Comparison of ENCODE assay signal across 20 cellular contexts in genomic region chr11:79212711-79213110, GRCh38.
DNase-seq lines count a peak whose midpoint lies in the region; ATAC-seq, FAIRE-seq and TF ChIP-seq lines count a peak whose summit lies in the region.
"Had no signal": no experiment of that assay in that cellular context is flagged by ENCODE, and none has a peak within 500 bp of the region (broad histone marks: within the 10 kb centered on the region; RNA-seq: fewer than 3 reads in every experiment).

No MANE protein-coding gene starts in this region.

- TF ChIP-seq CTCF in H1 (IDR thresholded peaks at IDR 0.05; ENCODE audit: control extremely low read depth in 1 of 3, insufficient read depth in 1 of 3, low read depth in 1 of 3, low read length in 3 of 3) = no peak
- TF ChIP-seq CTCF in chondrocyte (IDR thresholded peaks at IDR 0.05) = no peak

- H3K4me1 Mint-ChIP-seq in chondrocyte (ENCODE audit: low read depth) = no peaks in the 10 kb centered on the region

- H3K27ac ChIP-seq in H1 (ENCODE audit: low read depth, low read length) = no peak overlapping the region
- H3K27ac ChIP-seq: colonic mucosa, epithelial cell of prostate, pancreas had no signal

- peaks cover 0 to 1% of the 10 kb centered on the region in 2 experiments for H4K20me1 ChIP-seq in H1 (replicated peaks in 1 of 2; ENCODE audit: control insufficient read depth in 1 of 2, insufficient read depth in 2 of 2, low read length in 2 of 2)

- H3K36me3 Mint-ChIP-seq in chondrocyte (ENCODE audit: low read depth) = no peaks in the 10 kb centered on the region

- H2BK12ac ChIP-seq in H1 (ENCODE audit: low read depth, low read length) = no peak overlapping the region

- H3K4ac ChIP-seq in H1 (replicated peaks; ENCODE audit: insufficient read length, low read depth, low read length) = no peak overlapping the region

- H3K4me1 ChIP-seq in H1 (replicated peaks in 1 of 4; ENCODE audit: control insufficient read depth in 3 of 4, insufficient read depth in 4 of 4, low read length in 3 of 4) = peaks cover 0 to 2% (median 0%) of the 10 kb centered on the region in 4 experiments; a peak in 1 of 7 replicates
- H3K4me1 ChIP-seq: colonic mucosa, pancreas had no signal

- no peak overlapping the region for H2BK120ac ChIP-seq in H1 (replicated peaks; ENCODE audit: low read depth, low read length)

- H3K4me2 ChIP-seq in H1 (ENCODE audit: insufficient read depth in 1 of 2, low read depth in 2 of 2, low read length in 2 of 2) = peak overlapping the region in 1 of 2 experiments; percentile 30; a peak in 1 of 4 replicates

- H4K8ac ChIP-seq in H1 (ENCODE audit: extremely low read depth, insufficient read depth, low read length) = no peak overlapping the region

- POLR2A ChIA-PET in H1 (lab: Charles Lee; ENCODE audit: partially characterized antibody) = interaction anchor here (1.1 kb wide), 1 partner anchor 226 kb away, joined by 6 read pairs; no protein-coding TSS in a partner anchor

- peaks cover 1% of the 10 kb centered on the region for H3K27me3 Mint-ChIP-seq in chondrocyte (ENCODE audit: low read depth)

- no peak overlapping the region for H2AK5ac ChIP-seq in H1 (ENCODE audit: low read depth, low read length)

- TF ChIP-seq EP300 in H1 (IDR thresholded peaks at IDR 0.05; ENCODE audit: borderline replicate concordance in 1 of 2, low read depth in 2 of 2, low read length in 2 of 2) = no peak

- H3K4me3 ChIP-seq in H1 (ENCODE audit: extremely low read depth in 1 of 4, insufficient read depth in 2 of 4, low read depth in 3 of 4, low read length in 4 of 4) = no peak overlapping the region
- H3K4me3 ChIP-seq: colonic mucosa, pancreas had no signal

- H4K5ac ChIP-seq in H1 (ENCODE audit: insufficient read length, low read depth, low read length) = no peak overlapping the region

- H3K36me3 ChIP-seq in H1 (ENCODE audit: control insufficient read depth in 2 of 4, insufficient read depth in 4 of 4, low read length in 3 of 4) = no peaks in the 10 kb centered on the region
- H3K36me3 ChIP-seq: colonic mucosa, pancreas had no signal

- peak; percentile 34 for ATAC-seq in HG02759 (IDR thresholded peaks at IDR 0.05; ENCODE audit: unreplicated experiment)
- ATAC-seq in HG03196 (IDR thresholded peaks at IDR 0.05; ENCODE audit: unreplicated experiment) = no peak
- no peak for ATAC-seq in GM19455 (IDR thresholded peaks at IDR 0.05; ENCODE audit: unreplicated experiment)
- ATAC-seq: activated CD4-positive, CD25-positive, alpha-beta regulatory T cell treated with anti-CD3 and anti-CD28 coated beads, Interleukin-2, amount 50 U/mL, for 24 hours; pancreas had no signal

- no peak overlapping the region for H3K9ac ChIP-seq in H1 (replicated peaks in 1 of 4; ENCODE audit: extremely low read depth in 1 of 4, low read depth in 3 of 4, low read length in 3 of 4)

- no peak overlapping the region for H3K23ac ChIP-seq in H1 (ENCODE audit: insufficient read length)

- no peak overlapping the region for H3K56ac ChIP-seq in H1 (replicated peaks; ENCODE audit: insufficient read length, low read depth, low read length)

- H3K14ac ChIP-seq in H1 (ENCODE audit: insufficient read length) = no peak overlapping the region

- H2BK5ac ChIP-seq in H1 (ENCODE audit: low read depth, low read length) = no peak overlapping the region

- H3K9me3 ChIP-seq in H1 (ENCODE audit: insufficient read depth in 2 of 2, low read depth in 1 of 2, low read length in 1 of 2) = no peaks in the 10 kb centered on the region
- H3K9me3 ChIP-seq: colonic mucosa, pancreas had no signal

- H2BK20ac ChIP-seq in H1 (ENCODE audit: low read length) = no peak overlapping the region

- no peak overlapping the region for H3K18ac ChIP-seq in H1 (ENCODE audit: extremely low read depth, low read length)

- H3K9me3 Mint-ChIP-seq in chondrocyte (ENCODE audit: low read depth) = no peaks in the 10 kb centered on the region

- CTCF ChIA-PET in H1 (lab: Charles Lee; ENCODE audit: partially characterized antibody) = interaction anchor here (0.7 kb wide), 1 partner anchor 13 kb away, joined by 3 read pairs; no protein-coding TSS in a partner anchor

- no peak for TF ChIP-seq POLR2A in H1 (IDR thresholded peaks at IDR 0.05; ENCODE audit: control extremely low read depth in 1 of 2, low read depth in 2 of 2, low read length in 2 of 2)

- no peaks in the 10 kb centered on the region for H3K27me3 ChIP-seq in H1 (replicated peaks in 1 of 4; ENCODE audit: control insufficient read depth in 3 of 4, extremely low read depth in 1 of 4, insufficient read depth in 3 of 4, low read length in 3 of 4)
- H3K27me3 ChIP-seq: colonic mucosa, pancreas had no signal

- H3K23me2 ChIP-seq in H1 (ENCODE audit: low read depth, low read length) = no peaks in the 10 kb centered on the region

- no peak overlapping the region for H3K27ac Mint-ChIP-seq in chondrocyte (ENCODE audit: unreplicated experiment)

- H2AFZ ChIP-seq in H1 (ENCODE audit: low read length) = 0 out of 2 replicates have a peak overlapping the region, but pooled peaks have one; percentile 22

- FAIRE-seq in H1 (lab: Jason Lieb, UNC) = no peak
- FAIRE-seq: pancreas, urothelium cell line had no signal

- no peak overlapping the region for H3K4me3 Mint-ChIP-seq in chondrocyte (ENCODE audit: unreplicated experiment)

- no peak for TF ChIP-seq RAD21 in H1 (IDR thresholded peaks at IDR 0.05 in 1 of 2, conservative IDR thresholded peaks at IDR 0.05 in 1 of 2; ENCODE audit: low read depth in 2 of 2, low read length in 2 of 2)

- H4K91ac ChIP-seq in H1 (replicated peaks; ENCODE audit: insufficient read length, low read length) = no peak overlapping the region

- peak; percentile 55 for DNase-seq in COLO668 (lab: John Stamatoyannopoulos, UW; ENCODE audit: unreplicated experiment)
- DNase-seq in H1 (ENCODE audit: low read depth in 1 of 2, low spot score in 2 of 2) = no peak
- DNase-seq in middle frontal gyrus (ENCODE audit: extremely low spot score, low spot score) = peak; percentile 32
- DNase-seq in chondrocyte (ENCODE audit: low spot score) = no peak
- DNase-seq in SIG-M5 (lab: John Stamatoyannopoulos, UW) = no peak
- DNase-seq: activated gamma-delta T cell treated with Interleukin-2 at 50 U/mL for 16 hours; aorta; colonic mucosa; NCI-H2081; NCI-H526; pancreas; RPMI8226; stimulated activated naive CD4-positive, alpha-beta T cell treated with Interleukin-2 at 50 U/mL for 16 hours; T-helper 1 cell had no signal

- H2BK15ac ChIP-seq in H1 (ENCODE audit: low read length) = no peak overlapping the region

- H3K79me2 ChIP-seq in H1 (ENCODE audit: control insufficient read depth in 1 of 2, insufficient read depth in 2 of 2, low read length in 2 of 2) = no peaks in the 10 kb centered on the region

- WGBS in H1 (ENCODE audit: extremely low coverage in 1 of 2, insufficient coverage in 1 of 2, insufficient read length in 1 of 2, insufficient replicate concordance in 2 of 2, low coverage in 1 of 2, low lambda C conversion rate in 2 of 2, missing lambda C conversion rate in 1 of 2), 2 experiments = 67% methylated on average over 7 of the region's 7 CpGs; no CpG with 5 or more reads in 1 of the 2 experiments

- H3K79me1 ChIP-seq in H1 (ENCODE audit: low read depth, low read length) = no peaks in the 10 kb centered on the region

TF ChIP-seq in H1, 55 proteins besides CTCF, POLR2A, EP300 and RAD21:
- no peak for TF ChIP-seq KDM4A (IDR thresholded peaks at IDR 0.05; ENCODE audit: low read depth, low read length, severe bottlenecking)
- no peak for TF ChIP-seq PHF8 (conservative IDR thresholded peaks at IDR 0.05; ENCODE audit: low read depth, low read length)
- no peak for TF ChIP-seq RNF2 (IDR thresholded peaks at IDR 0.05; ENCODE audit: borderline replicate concordance, low read depth, low read length, missing control alignments, poor library complexity, severe bottlenecking)

Comparison
In these comparisons a context has a peak if more than half of its experiments do, and no peak if none do; other contexts are left out.
1. DNase-seq: peak in COLO668 (single experiment) and middle frontal gyrus (single experiment); none in H1 (0 of 2), chondrocyte (single experiment) and SIG-M5 (single experiment).